ENCODE assay signal across 29 cellular contexts in the genomic region with DNA sequence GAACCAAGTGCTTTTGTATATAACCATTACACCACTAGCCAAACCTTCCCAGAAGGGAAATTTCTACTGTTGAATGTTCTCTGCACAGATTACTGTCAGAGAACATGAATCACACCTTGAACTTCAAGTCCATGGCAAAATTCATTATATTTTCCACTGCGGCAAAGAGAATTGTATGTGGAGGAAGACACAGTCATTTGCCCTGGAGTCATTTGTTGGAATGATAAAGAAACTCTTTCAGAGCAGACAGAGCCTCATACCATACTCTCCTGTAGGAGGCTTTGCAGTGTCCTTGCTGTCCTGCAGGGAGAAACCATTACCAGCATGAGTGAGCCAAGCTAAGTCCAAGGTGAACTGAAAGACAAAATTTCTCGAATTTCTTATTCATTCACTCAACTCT.
DNase-seq lines count a peak whose midpoint lies in the region; ATAC-seq and TF ChIP-seq lines count a peak whose summit lies in the region.
"Had no signal": no experiment of that assay in that cellular context is flagged by ENCODE, and none has a peak within 500 bp of the region (broad histone marks: within the 10 kb centered on the region; RNA-seq: fewer than 3 reads in every experiment).

No MANE protein-coding gene starts in this region.

- in situ Hi-C loops in mammary epithelial cell (cut with MboI; ENCODE audit: low sequenced_read_pairs in 2 of 2) = no loop called here

- H3K27me3 ChIP-seq in mammary epithelial cell (ENCODE audit: insufficient read depth, low read length) (no peaks in the 10 kb centered on the region), mesendoderm (ENCODE audit: insufficient read depth, low read length, poor library complexity) (no peaks in the 10 kb centered on the region)
- H3K27me3 ChIP-seq: Peyer's patch, testis had no signal

- H3K27ac ChIP-seq in mammary epithelial cell (ENCODE audit: insufficient read depth, low read depth, low read length) (peak overlapping the region; percentile 60), mesendoderm (ENCODE audit: low read depth, low read length) (no peak overlapping the region)
- H3K27ac ChIP-seq: Peyer's patch, SK-N-MC, testis had no signal

- peaks cover 0 to 3% of the 10 kb centered on the region in 2 donors for H3K9me3 Mint-ChIP-seq in effector memory CD8-positive, alpha-beta T cell
- H3K9me3 Mint-ChIP-seq: T-helper 1 cell treated with Interleukin-12 subunit alpha and Interleukin-12 subunit beta and Interleukin-4 antibody, amounts not matched to agents 30 μg/mL and 1 μg/mL, for 36 hours had no signal

- TF ChIP-seq CTCF in mammary epithelial cell (conservative IDR thresholded peaks at IDR 0.05 in 1 of 2, IDR thresholded peaks at IDR 0.05 in 1 of 2; ENCODE audit: extremely low read depth in 1 of 2, insufficient read depth in 1 of 2, low read depth in 1 of 2, low read length in 2 of 2) = peak; percentile 54 to 56

- ATAC-seq in GM18907 (IDR thresholded peaks at IDR 0.05; ENCODE audit: unreplicated experiment) = no peak
- no peak for ATAC-seq in effector memory CD8-positive, alpha-beta T cell (replicated peaks)
- ATAC-seq: K562; naive thymus-derived CD4-positive, alpha-beta T cell; right cardiac atrium had no signal

- H3K9me3 ChIP-seq in mammary epithelial cell (replicated peaks; ENCODE audit: insufficient read depth, low read length) = no peaks in the 10 kb centered on the region
- H3K9me3 ChIP-seq: Peyer's patch, testis had no signal

- no peak overlapping the region for H2AFZ ChIP-seq in mammary epithelial cell (ENCODE audit: low read depth, low read length)

- BruUV-seq in mammary epithelial cell (replicated peaks; lab: Mats Ljungman, UMichigan) = no TSS peak

- H3K27ac Mint-ChIP-seq in effector memory CD8-positive, alpha-beta T cell = no peak overlapping the region
- H3K27ac Mint-ChIP-seq: activated T-cell treated with anti-CD3 and anti-CD28 coated beads, Interleukin-2, amount 50 U/mL, for 24 hours; naive thymus-derived CD4-positive, alpha-beta T cell; T-helper 1 cell treated with Interleukin-12 subunit alpha and Interleukin-12 subunit beta and Interleukin-4 antibody, amounts not matched to agents 30 μg/mL and 1 μg/mL, for 36 hours had no signal

- H3K4me3 ChIP-seq in mammary epithelial cell (replicated peaks in 1 of 3; ENCODE audit: insufficient read depth in 1 of 3, low read depth in 2 of 3, low read length in 3 of 3) = no peak overlapping the region
- H3K4me3 ChIP-seq in mesendoderm (ENCODE audit: low read length) = no peak overlapping the region
- H3K4me3 ChIP-seq: K562, Peyer's patch, SK-N-MC, testis had no signal

- dilution Hi-C loops in mammary epithelial cell (cut with HindIII; ENCODE audit: low sequenced_read_pairs) = no loop called here

- H3K79me2 ChIP-seq in mammary epithelial cell (ENCODE audit: insufficient read depth, low read length) = no peaks in the 10 kb centered on the region
- no peaks in the 10 kb centered on the region for H3K79me2 ChIP-seq in mesendoderm (ENCODE audit: control insufficient read depth, insufficient read depth, low read length)

- H3K79me1 ChIP-seq in mesendoderm (ENCODE audit: low read length) = no peaks in the 10 kb centered on the region

- WGBS in mammary epithelial cell (ENCODE audit: low coverage, missing lambda C conversion rate) = 4% methylated on average over 2 of the region's 2 CpGs
- WGBS in mesendoderm (ENCODE audit: extremely low coverage, insufficient coverage, low lambda C conversion rate) = no CpG with 5 or more reads among the region's 2 CpGs

- no peak overlapping the region for H2AK5ac ChIP-seq in mesendoderm (ENCODE audit: low read length)

- H3K4ac ChIP-seq in mesendoderm (ENCODE audit: low read depth, low read length) = no peak overlapping the region

- no peak overlapping the region for H3K56ac ChIP-seq in mesendoderm (ENCODE audit: low read length)

- peak; percentile 41 for DNase-seq in EH (ENCODE audit: low read depth)
- DNase-seq in NCI-H226 = peak; percentile 87
- DNase-seq in mammary epithelial cell = peak; percentile 97
- peak; percentile 42 for DNase-seq in mesendoderm
- no peak for DNase-seq in effector memory CD8-positive, alpha-beta T cell
- DNase-seq in DMS114 treated with DMSO at 0.1 percent for 48 hours (lab: John Stamatoyannopoulos, UW; ENCODE audit: unreplicated experiment) = no peak
- DNase-seq in pons (ENCODE audit: low spot score) = no peak
- DNase-seq: ACHN; activated CD4-positive, alpha-beta T cell treated with anti-CD3 and anti-CD28 coated beads for 4 hours; activated naive CD4-positive, alpha-beta T cell; activated T-cell treated with anti-CD3 and anti-CD28 coated beads, Interleukin-2, amount 50 U/mL, for 24 hours; amygdala; C1 segment of cervical spinal cord; caudate nucleus; foreskin fibroblast; MM.1S; naive thymus-derived CD4-positive, alpha-beta T cell; NCI-H1417; NCI-H510A; NK-92 treated with Interleukin-12 subunit alpha and Interleukin-12 subunit beta, amount 100 ng/mL, for 24 hours; Peyer's patch; right cardiac atrium; stimulated activated CD4-positive, alpha-beta T cell treated with anti-CD3 and anti-CD28 coated beads, Interleukin-4, amount 100 ng/mL, for 4 hours; stimulated activated naive CD4-positive, alpha-beta T cell treated with Interleukin-2 at 50 U/mL for 16 hours; testis had no signal

- H3K9ac ChIP-seq in mammary epithelial cell (ENCODE audit: insufficient read depth, low read length) (no peak overlapping the region), mesendoderm (ENCODE audit: low read length) (no peak overlapping the region)

- no peaks in the 10 kb centered on the region for H4K20me1 ChIP-seq in mammary epithelial cell (ENCODE audit: insufficient read depth, low read length)

- H3K27me3 Mint-ChIP-seq in effector memory CD8-positive, alpha-beta T cell = peaks cover 46 to 54% of the 10 kb centered on the region in 2 donors

- H4K5ac ChIP-seq in mesendoderm (ENCODE audit: low read length) = no peak overlapping the region

- H3K4me2 ChIP-seq in mammary epithelial cell (ENCODE audit: insufficient read depth, low read depth, low read length) (peak overlapping the region; percentile 23), mesendoderm (ENCODE audit: low read length) (no peak overlapping the region)

- H2BK15ac ChIP-seq in mesendoderm (replicated peaks; ENCODE audit: low read depth) = no peak overlapping the region

- H3K4me3 Mint-ChIP-seq in effector memory CD8-positive, alpha-beta T cell = no peak overlapping the region
- H3K4me3 Mint-ChIP-seq: activated T-cell treated with anti-CD3 and anti-CD28 coated beads, Interleukin-2, amount 50 U/mL, for 24 hours; naive thymus-derived CD4-positive, alpha-beta T cell; T-helper 1 cell treated with Interleukin-12 subunit alpha and Interleukin-12 subunit beta and Interleukin-4 antibody, amounts not matched to agents 30 μg/mL and 1 μg/mL, for 36 hours had no signal

- H3K23ac ChIP-seq in mesendoderm (ENCODE audit: low read length) = no peak overlapping the region

- H2BK120ac ChIP-seq in mesendoderm (ENCODE audit: low read depth, low read length) = no peak overlapping the region

- no peak overlapping the region for H2BK5ac ChIP-seq in mesendoderm (ENCODE audit: low read length)

- no peaks in the 10 kb centered on the region for H3K36me3 Mint-ChIP-seq in effector memory CD8-positive, alpha-beta T cell (ENCODE audit: insufficient read depth)
- H3K36me3 Mint-ChIP-seq: naive thymus-derived CD4-positive, alpha-beta T cell had no signal

- H3K4me1 Mint-ChIP-seq in effector memory CD8-positive, alpha-beta T cell (ENCODE audit: low read depth in 2 of 2) = no peaks in the 10 kb centered on the region
- H3K4me1 Mint-ChIP-seq: naive thymus-derived CD4-positive, alpha-beta T cell had no signal

- H3K4me1 ChIP-seq in mammary epithelial cell (ENCODE audit: insufficient read depth, low read length) (peaks cover 23% of the 10 kb centered on the region), mesendoderm (ENCODE audit: control insufficient read depth, low read depth, low read length) (no peaks in the 10 kb centered on the region)
- H3K4me1 ChIP-seq: Peyer's patch, testis had no signal

- CTCF ChIA-PET in mammary epithelial cell (lab: Charles Lee; ENCODE audit: low non-redundant PET) = no interaction called here

- no peak overlapping the region for H4K8ac ChIP-seq in mesendoderm (ENCODE audit: low read depth, low read length)

- H3K36me3 ChIP-seq in mammary epithelial cell (ENCODE audit: insufficient read depth, low read length) (no peaks in the 10 kb centered on the region), mesendoderm (ENCODE audit: control insufficient read depth, insufficient read depth, low read length) (no peaks in the 10 kb centered on the region)
- H3K36me3 ChIP-seq: Peyer's patch had no signal

- no peak overlapping the region for H3K18ac ChIP-seq in mesendoderm (ENCODE audit: low read length)

- intact Hi-C loops in mammary epithelial cell (cut with micrococcal nuclease) = loop anchor here (2.0 kb wide), 2 partner anchors 22 to 34 kb away; no protein-coding TSS in a partner anchor

Comparison
In these comparisons a context has a peak if more than half of its experiments do, and no peak if none do; other contexts are left out.
1. DNase-seq: peak in EH (single experiment), NCI-H226 (single experiment), mammary epithelial cell (single experiment) and mesendoderm (single experiment); none in effector memory CD8-positive, alpha-beta T cell (0 of 3), DMS114 treated with DMSO at 0.1 percent for 48 hours (single experiment) and pons (single experiment).